ENCODE assay signal across 1 cellular context in the genomic region with DNA sequence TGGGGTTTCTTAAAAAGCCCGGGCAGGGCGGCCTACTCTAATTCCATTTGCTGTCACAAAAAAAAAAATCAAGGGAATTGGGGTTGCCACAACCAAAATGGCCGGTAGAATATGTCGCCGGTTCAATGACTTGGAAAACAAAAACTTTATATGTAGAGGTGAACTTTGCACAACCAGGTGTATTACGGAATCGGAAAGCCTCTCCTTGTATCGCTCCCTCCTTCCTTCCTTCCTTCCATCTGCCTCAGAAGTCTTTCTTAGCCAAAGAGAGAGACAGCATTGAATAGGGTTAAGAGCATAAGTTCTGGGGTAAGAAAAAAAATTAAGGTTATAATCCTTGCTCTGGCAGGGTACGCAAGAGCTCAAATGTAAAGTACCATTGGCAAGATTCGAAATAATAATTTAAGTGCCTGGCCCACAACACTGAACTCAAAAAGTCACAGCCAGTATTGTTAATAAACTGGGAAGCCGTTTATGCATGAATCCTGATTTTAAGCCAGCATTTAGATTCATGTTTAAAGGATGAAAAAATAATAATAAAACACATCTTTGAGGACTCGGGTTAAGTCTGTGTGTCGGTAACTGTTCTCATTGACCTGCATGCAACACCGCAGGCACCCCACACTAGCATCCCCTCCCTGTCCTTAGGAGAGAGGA.
A peak's percentile ranks its signal among the peaks of the same experiment; 100 is the strongest.
TF ChIP-seq lines count a peak whose summit lies in the region.

No MANE protein-coding gene starts in this region.

TF ChIP-seq in GM12878, 131 proteins besides CTCF, POLR2A, EP300 and RAD21 (continued from another document and continues in another):
- TF ChIP-seq, protein P1, sequence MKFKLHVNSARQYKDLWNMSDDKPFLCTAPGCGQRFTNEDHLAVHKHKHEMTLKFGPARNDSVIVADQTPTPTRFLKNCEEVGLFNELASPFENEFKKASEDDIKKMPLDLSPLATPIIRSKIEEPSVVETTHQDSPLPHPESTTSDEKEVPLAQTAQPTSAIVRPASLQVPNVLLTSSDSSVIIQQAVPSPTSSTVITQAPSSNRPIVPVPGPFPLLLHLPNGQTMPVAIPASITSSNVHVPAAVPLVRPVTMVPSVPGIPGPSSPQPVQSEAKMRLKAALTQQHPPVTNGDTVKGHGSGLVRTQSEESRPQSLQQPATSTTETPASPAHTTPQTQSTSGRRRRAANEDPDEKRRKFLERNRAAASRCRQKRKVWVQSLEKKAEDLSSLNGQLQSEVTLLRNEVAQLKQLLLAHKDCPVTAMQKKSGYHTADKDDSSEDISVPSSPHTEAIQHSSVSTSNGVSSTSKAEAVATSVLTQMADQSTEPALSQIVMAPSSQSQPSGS (IDR thresholded peaks at IDR 0.05; ENCODE audit: low read length) = no peak
- TF ChIP-seq NFIC (IDR thresholded peaks at IDR 0.05; ENCODE audit: low read depth, low read length) (no peak), LARP7 (IDR thresholded peaks at IDR 0.05) (no peak), HDAC6 (IDR thresholded peaks at IDR 0.05; ENCODE audit: unreplicated experiment) (no peak), CBX3 (IDR thresholded peaks at IDR 0.05; ENCODE audit: borderline replicate concordance, low read depth) (no peak), POU2F2 (IDR thresholded peaks at IDR 0.05; ENCODE audit: borderline replicate concordance, low read depth, low read length) (no peak), DPF2 (IDR thresholded peaks at IDR 0.05) (no peak), TCF3 (IDR thresholded peaks at IDR 0.05; ENCODE audit: borderline replicate concordance, insufficient read depth, low read depth, low read length) (no peak), GABPA (IDR thresholded peaks at IDR 0.05; ENCODE audit: low read depth) (no peak; the same call in 1 of the 2 replicates), ZZZ3 (IDR thresholded peaks at IDR 0.05; ENCODE audit: control insufficient read depth, insufficient read length, low read depth) (no peak), IKZF1 (conservative IDR thresholded peaks at IDR 0.05) (no peak), ZNF274 (IDR thresholded peaks at IDR 0.05; ENCODE audit: insufficient read depth, insufficient read length) (no peak), CREM (IDR thresholded peaks at IDR 0.05; ENCODE audit: low read depth) (no peak), CHD4 (IDR thresholded peaks at IDR 0.05) (no peak), ASH2L (IDR thresholded peaks at IDR 0.05; ENCODE audit: borderline replicate concordance, low read depth) (no peak), ZNF24 (IDR thresholded peaks at IDR 0.05) (no peak), CBFB (IDR thresholded peaks at IDR 0.05; ENCODE audit: low read depth) (no peak), RAD51 (IDR thresholded peaks at IDR 0.05) (no peak), ZNF217 (IDR thresholded peaks at IDR 0.05) (no peak), JUNB (IDR thresholded peaks at IDR 0.05) (no peak), IRF4 (IDR thresholded peaks at IDR 0.05; ENCODE audit: low read depth, low read length) (no peak), BACH1 (IDR thresholded peaks at IDR 0.05; ENCODE audit: borderline replicate concordance) (no peak), HDAC2 (IDR thresholded peaks at IDR 0.05) (no peak), RELA (IDR thresholded peaks at IDR 0.05; ENCODE audit: borderline replicate concordance, partially characterized antibody) (peak; percentile 19), POLR2AphosphoS2 (IDR thresholded peaks at IDR 0.05; ENCODE audit: low read depth, low read length) (no peak), SIX5 (IDR thresholded peaks at IDR 0.05; ENCODE audit: low read depth, low read length, severe bottlenecking) (peak; percentile 77), ATF7 (IDR thresholded peaks at IDR 0.05; ENCODE audit: low read depth) (peak; percentile 65), SMAD1 (IDR thresholded peaks at IDR 0.05; ENCODE audit: low read depth, partially characterized antibody) (no peak), TCF12 (IDR thresholded peaks at IDR 0.05; ENCODE audit: low read depth, low read length) (no peak), TAF1 (IDR thresholded peaks at IDR 0.05; ENCODE audit: borderline replicate concordance, low read depth, low read length) (no peak), RBBP5 (conservative IDR thresholded peaks at IDR 0.05) (0 out of 2 replicates have a peak, but pooled peaks have one; percentile 19), TBL1XR1 (IDR thresholded peaks at IDR 0.05; ENCODE audit: low read depth, low read length) (no peak), RFX5 (IDR thresholded peaks at IDR 0.05; ENCODE audit: low read depth, low read length) (no peak)
- TF ChIP-seq, protein P2, sequence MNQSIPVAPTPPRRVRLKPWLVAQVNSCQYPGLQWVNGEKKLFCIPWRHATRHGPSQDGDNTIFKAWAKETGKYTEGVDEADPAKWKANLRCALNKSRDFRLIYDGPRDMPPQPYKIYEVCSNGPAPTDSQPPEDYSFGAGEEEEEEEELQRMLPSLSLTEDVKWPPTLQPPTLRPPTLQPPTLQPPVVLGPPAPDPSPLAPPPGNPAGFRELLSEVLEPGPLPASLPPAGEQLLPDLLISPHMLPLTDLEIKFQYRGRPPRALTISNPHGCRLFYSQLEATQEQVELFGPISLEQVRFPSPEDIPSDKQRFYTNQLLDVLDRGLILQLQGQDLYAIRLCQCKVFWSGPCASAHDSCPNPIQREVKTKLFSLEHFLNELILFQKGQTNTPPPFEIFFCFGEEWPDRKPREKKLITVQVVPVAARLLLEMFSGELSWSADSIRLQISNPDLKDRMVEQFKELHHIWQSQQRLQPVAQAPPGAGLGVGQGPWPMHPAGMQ (IDR thresholded peaks at IDR 0.05; ENCODE audit: borderline replicate concordance) = no peak
- TF ChIP-seq, protein P3, sequence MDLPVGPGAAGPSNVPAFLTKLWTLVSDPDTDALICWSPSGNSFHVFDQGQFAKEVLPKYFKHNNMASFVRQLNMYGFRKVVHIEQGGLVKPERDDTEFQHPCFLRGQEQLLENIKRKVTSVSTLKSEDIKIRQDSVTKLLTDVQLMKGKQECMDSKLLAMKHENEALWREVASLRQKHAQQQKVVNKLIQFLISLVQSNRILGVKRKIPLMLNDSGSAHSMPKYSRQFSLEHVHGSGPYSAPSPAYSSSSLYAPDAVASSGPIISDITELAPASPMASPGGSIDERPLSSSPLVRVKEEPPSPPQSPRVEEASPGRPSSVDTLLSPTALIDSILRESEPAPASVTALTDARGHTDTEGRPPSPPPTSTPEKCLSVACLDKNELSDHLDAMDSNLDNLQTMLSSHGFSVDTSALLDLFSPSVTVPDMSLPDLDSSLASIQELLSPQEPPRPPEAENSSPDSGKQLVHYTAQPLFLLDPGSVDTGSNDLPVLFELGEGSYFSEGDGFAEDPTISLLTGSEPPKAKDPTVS (IDR thresholded peaks at IDR 0.05; ENCODE audit: low read depth, low read length) = no peak
- TF ChIP-seq, protein P4, sequence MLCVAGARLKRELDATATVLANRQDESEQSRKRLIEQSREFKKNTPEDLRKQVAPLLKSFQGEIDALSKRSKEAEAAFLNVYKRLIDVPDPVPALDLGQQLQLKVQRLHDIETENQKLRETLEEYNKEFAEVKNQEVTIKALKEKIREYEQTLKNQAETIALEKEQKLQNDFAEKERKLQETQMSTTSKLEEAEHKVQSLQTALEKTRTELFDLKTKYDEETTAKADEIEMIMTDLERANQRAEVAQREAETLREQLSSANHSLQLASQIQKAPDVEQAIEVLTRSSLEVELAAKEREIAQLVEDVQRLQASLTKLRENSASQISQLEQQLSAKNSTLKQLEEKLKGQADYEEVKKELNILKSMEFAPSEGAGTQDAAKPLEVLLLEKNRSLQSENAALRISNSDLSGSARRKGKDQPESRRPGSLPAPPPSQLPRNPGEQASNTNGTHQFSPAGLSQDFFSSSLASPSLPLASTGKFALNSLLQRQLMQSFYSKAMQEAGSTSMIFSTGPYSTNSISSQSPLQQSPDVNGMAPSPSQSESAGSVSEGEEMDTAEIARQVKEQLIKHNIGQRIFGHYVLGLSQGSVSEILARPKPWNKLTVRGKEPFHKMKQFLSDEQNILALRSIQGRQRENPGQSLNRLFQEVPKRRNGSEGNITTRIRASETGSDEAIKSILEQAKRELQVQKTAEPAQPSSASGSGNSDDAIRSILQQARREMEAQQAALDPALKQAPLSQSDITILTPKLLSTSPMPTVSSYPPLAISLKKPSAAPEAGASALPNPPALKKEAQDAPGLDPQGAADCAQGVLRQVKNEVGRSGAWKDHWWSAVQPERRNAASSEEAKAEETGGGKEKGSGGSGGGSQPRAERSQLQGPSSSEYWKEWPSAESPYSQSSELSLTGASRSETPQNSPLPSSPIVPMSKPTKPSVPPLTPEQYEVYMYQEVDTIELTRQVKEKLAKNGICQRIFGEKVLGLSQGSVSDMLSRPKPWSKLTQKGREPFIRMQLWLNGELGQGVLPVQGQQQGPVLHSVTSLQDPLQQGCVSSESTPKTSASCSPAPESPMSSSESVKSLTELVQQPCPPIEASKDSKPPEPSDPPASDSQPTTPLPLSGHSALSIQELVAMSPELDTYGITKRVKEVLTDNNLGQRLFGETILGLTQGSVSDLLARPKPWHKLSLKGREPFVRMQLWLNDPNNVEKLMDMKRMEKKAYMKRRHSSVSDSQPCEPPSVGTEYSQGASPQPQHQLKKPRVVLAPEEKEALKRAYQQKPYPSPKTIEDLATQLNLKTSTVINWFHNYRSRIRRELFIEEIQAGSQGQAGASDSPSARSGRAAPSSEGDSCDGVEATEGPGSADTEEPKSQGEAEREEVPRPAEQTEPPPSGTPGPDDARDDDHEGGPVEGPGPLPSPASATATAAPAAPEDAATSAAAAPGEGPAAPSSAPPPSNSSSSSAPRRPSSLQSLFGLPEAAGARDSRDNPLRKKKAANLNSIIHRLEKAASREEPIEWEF (IDR thresholded peaks at IDR 0.05; ENCODE audit: insufficient replicate concordance, low read depth, low read length) = no peak
- TF ChIP-seq, protein P5, sequence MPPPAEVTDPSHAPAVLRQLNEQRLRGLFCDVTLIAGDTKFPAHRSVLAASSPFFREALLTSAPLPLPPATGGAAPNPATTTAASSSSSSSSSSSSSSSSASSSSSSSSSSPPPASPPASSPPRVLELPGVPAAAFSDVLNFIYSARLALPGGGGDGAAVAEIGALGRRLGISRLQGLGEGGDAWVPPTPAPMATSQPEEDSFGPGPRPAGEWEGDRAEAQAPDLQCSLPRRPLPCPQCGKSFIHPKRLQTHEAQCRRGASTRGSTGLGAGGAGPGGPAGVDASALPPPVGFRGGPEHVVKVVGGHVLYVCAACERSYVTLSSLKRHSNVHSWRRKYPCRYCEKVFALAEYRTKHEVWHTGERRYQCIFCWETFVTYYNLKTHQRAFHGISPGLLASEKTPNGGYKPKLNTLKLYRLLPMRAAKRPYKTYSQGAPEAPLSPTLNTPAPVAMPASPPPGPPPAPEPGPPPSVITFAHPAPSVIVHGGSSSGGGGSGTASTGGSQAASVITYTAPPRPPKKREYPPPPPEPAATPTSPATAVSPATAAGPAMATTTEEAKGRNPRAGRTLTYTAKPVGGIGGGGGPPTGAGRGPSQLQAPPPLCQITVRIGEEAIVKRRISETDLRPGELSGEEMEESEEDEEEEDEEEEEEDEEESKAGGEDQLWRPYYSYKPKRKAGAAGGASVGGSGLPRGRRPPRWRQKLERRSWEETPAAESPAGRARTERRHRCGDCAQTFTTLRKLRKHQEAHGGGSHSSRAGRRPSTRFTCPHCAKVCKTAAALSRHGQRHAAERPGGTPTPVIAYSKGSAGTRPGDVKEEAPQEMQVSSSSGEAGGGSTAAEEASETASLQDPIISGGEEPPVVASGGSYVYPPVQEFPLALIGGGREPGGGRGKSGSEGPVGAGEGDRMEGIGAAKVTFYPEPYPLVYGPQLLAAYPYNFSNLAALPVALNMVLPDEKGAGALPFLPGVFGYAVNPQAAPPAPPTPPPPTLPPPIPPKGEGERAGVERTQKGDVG (CRISPR knock-in tag; IDR thresholded peaks at IDR 0.05) = no peak
- TF ChIP-seq, protein P6, sequence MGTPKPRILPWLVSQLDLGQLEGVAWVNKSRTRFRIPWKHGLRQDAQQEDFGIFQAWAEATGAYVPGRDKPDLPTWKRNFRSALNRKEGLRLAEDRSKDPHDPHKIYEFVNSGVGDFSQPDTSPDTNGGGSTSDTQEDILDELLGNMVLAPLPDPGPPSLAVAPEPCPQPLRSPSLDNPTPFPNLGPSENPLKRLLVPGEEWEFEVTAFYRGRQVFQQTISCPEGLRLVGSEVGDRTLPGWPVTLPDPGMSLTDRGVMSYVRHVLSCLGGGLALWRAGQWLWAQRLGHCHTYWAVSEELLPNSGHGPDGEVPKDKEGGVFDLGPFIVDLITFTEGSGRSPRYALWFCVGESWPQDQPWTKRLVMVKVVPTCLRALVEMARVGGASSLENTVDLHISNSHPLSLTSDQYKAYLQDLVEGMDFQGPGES (IDR thresholded peaks at IDR 0.05) = no peak
- TF ChIP-seq, protein P7, sequence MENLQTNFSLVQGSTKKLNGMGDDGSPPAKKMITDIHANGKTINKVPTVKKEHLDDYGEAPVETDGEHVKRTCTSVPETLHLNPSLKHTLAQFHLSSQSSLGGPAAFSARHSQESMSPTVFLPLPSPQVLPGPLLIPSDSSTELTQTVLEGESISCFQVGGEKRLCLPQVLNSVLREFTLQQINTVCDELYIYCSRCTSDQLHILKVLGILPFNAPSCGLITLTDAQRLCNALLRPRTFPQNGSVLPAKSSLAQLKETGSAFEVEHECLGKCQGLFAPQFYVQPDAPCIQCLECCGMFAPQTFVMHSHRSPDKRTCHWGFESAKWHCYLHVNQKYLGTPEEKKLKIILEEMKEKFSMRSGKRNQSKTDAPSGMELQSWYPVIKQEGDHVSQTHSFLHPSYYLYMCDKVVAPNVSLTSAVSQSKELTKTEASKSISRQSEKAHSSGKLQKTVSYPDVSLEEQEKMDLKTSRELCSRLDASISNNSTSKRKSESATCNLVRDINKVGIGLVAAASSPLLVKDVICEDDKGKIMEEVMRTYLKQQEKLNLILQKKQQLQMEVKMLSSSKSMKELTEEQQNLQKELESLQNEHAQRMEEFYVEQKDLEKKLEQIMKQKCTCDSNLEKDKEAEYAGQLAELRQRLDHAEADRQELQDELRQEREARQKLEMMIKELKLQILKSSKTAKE (IDR thresholded peaks at IDR 0.05; ENCODE audit: low read depth, poor library complexity, severe bottlenecking) = no peak
- TF ChIP-seq, protein P8, sequence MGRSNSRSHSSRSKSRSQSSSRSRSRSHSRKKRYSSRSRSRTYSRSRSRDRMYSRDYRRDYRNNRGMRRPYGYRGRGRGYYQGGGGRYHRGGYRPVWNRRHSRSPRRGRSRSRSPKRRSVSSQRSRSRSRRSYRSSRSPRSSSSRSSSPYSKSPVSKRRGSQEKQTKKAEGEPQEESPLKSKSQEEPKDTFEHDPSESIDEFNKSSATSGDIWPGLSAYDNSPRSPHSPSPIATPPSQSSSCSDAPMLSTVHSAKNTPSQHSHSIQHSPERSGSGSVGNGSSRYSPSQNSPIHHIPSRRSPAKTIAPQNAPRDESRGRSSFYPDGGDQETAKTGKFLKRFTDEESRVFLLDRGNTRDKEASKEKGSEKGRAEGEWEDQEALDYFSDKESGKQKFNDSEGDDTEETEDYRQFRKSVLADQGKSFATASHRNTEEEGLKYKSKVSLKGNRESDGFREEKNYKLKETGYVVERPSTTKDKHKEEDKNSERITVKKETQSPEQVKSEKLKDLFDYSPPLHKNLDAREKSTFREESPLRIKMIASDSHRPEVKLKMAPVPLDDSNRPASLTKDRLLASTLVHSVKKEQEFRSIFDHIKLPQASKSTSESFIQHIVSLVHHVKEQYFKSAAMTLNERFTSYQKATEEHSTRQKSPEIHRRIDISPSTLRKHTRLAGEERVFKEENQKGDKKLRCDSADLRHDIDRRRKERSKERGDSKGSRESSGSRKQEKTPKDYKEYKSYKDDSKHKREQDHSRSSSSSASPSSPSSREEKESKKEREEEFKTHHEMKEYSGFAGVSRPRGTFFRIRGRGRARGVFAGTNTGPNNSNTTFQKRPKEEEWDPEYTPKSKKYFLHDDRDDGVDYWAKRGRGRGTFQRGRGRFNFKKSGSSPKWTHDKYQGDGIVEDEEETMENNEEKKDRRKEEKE (IDR thresholded peaks at IDR 0.05) = no peak
